Comparison of ENCODE assay signal across 11 cellular contexts in genomic region chr12:29726321-29726692, GRCh38. TPM values are rescaled to one million over a fixed set of nuclear protein-coding genes. Genes with fewer than 3 reads are reported as not detected.
DNase-seq lines count a peak whose midpoint lies in the region; ATAC-seq and TF ChIP-seq lines count a peak whose summit lies in the region.
"Had no signal": no experiment of that assay in that cellular context is flagged by ENCODE, and none has a peak within 500 bp of the region (broad histone marks: within the 10 kb centered on the region; RNA-seq: fewer than 3 reads in every experiment).

No MANE protein-coding gene starts in this region.

- peak overlapping the region; percentile 69 for H3K27ac ChIP-seq in angular gyrus (ENCODE audit: low read depth, low read length)
- peak overlapping the region; percentile 66 to 78 for H3K27ac ChIP-seq in right atrium auricular region
- peak overlapping the region; percentile 32 for H3K27ac ChIP-seq in smooth muscle cell (ENCODE audit: low read depth)
- peak overlapping the region in 1 of 2 donors; percentile 76 for H3K27ac ChIP-seq in uterus

- H3K9me3 ChIP-seq in right atrium auricular region, result no peaks in the 10 kb centered on the region
- no peaks in the 10 kb centered on the region for H3K9me3 ChIP-seq in smooth muscle cell (replicated peaks; ENCODE audit: low read depth)
- H3K9me3 ChIP-seq in uterus, result no peaks in the 10 kb centered on the region

- 44% methylated on average over 3 of the region's 3 CpGs for WGBS in smooth muscle cell (ENCODE audit: low lambda C conversion rate)

- no peak for ATAC-seq in HG03378 (IDR thresholded peaks at IDR 0.05; ENCODE audit: unreplicated experiment)
- ATAC-seq: esophagus mucosa had no signal

- H3K36me3 ChIP-seq in right atrium auricular region (no peaks in the 10 kb centered on the region), smooth muscle cell (ENCODE audit: low read depth) (no peaks in the 10 kb centered on the region), uterus (no peaks in the 10 kb centered on the region)

- H2AFZ ChIP-seq in smooth muscle cell (ENCODE audit: low read depth), result peak overlapping the region; percentile 6

- peaks cover 0 to 58% of the 10 kb centered on the region in 2 donors for H3K4me1 ChIP-seq in right atrium auricular region
- H3K4me1 ChIP-seq in smooth muscle cell (ENCODE audit: low read depth), result no peaks in the 10 kb centered on the region
- no peaks in the 10 kb centered on the region for H3K4me1 ChIP-seq in uterus

- TF ChIP-seq CTCF in right atrium auricular region (IDR thresholded peaks at IDR 0.05), result no peak
- TF ChIP-seq CTCF in smooth muscle cell (IDR thresholded peaks at IDR 0.05; ENCODE audit: borderline replicate concordance, insufficient read depth, poor library complexity, severe bottlenecking), result no peak
- no peak for TF ChIP-seq CTCF in uterus (IDR thresholded peaks at IDR 0.05)

- H3K9ac ChIP-seq in smooth muscle cell (ENCODE audit: low read depth), result no peak overlapping the region

- peaks cover 3% of the 10 kb centered on the region for H3F3A ChIP-seq in smooth muscle cell (ENCODE audit: low read depth)

- H3K27me3 ChIP-seq in right atrium auricular region (no peaks in the 10 kb centered on the region), smooth muscle cell (ENCODE audit: low read depth) (no peaks in the 10 kb centered on the region), uterus (no peaks in the 10 kb centered on the region)

- no peaks in the 10 kb centered on the region for H3K79me2 ChIP-seq in smooth muscle cell (ENCODE audit: low read depth)

- no peaks in the 10 kb centered on the region for H4K20me1 ChIP-seq in smooth muscle cell (ENCODE audit: low read depth)

- H3K4me2 ChIP-seq in smooth muscle cell, result peak overlapping the region; percentile 4

- intact Hi-C loops in uterus (cut with DNase I; ENCODE audit: low total_unique reads), result no loop called here

- no peak for TF ChIP-seq POLR2A in uterus (IDR thresholded peaks at IDR 0.05)

- H3K4me3 ChIP-seq in right atrium auricular region (no peak overlapping the region), smooth muscle cell (no peak overlapping the region), uterus (no peak overlapping the region)

- DNase-seq in LHCN-M2 (ENCODE audit: low read depth) (peak; percentile 57), right atrium auricular region (ENCODE audit: low spot score) (no peak), smooth muscle cell (lab: John Stamatoyannopoulos, UW; ENCODE audit: unreplicated experiment) (no peak), uterus (no peak), NOMO-1 (lab: John Stamatoyannopoulos, UW; ENCODE audit: unreplicated experiment in 2 of 2) (no peak), T-helper 1 cell (no peak)
- DNase-seq: activated CD4-positive, CD25-positive, alpha-beta regulatory T cell treated with anti-CD3 and anti-CD28 coated beads, Interleukin-2, amount 50 U/mL, for 72 hours; activated naive CD4-positive, alpha-beta T cell treated with anti-CD3 and anti-CD28 coated beads for 36 hours had no signal

RNA-seq across cellular contexts. Expression of gene TMTC1, which starts 57.4 kb away (rescaled TPM):
- total RNA-seq in LHCN-M2 (2014; rRNA removed) (111 and 136 TPM in 2 replicates), right atrium auricular region (10 to 100 TPM; 60.1 to 60.3 TPM), smooth muscle cell (8.7 and 10.0 TPM in 2 replicates), uterus (10 to 100 TPM; 20.5 to 80.6 (median 67.1) TPM)
- polyA plus RNA-seq in LHCN-M2 (2012), result 10.6 TPM
- 3.4 and 3.5 TPM in 2 replicates for polyA plus RNA-seq in smooth muscle cell
- total RNA-seq: activated naive CD4-positive, alpha-beta T cell treated with anti-CD3 and anti-CD28 coated beads for 36 hours had no signal
